8 cellular contexts compared by ENCODE assay signal in genomic region chr3:152196782-152197181, GRCh38.
DNase-seq lines count a peak whose midpoint lies in the region; ATAC-seq and TF ChIP-seq lines count a peak whose summit lies in the region.

No MANE protein-coding gene starts in this region.

- ATAC-seq in GM21526 (IDR thresholded peaks at IDR 0.05; ENCODE audit: low FRiP score, unreplicated experiment): peak; percentile 36

- H3K9me3 Mint-ChIP-seq in CD8-positive, alpha-beta memory T cell: no peaks in the 10 kb centered on the region
- H3K9me3 Mint-ChIP-seq in progenitor cell of endocrine pancreas (ENCODE audit: low read depth) (no peaks in the 10 kb centered on the region), mesothelial cell of epicardium (no peaks in the 10 kb centered on the region)

- H3K36me3 Mint-ChIP-seq in CD8-positive, alpha-beta memory T cell: peaks cover 0 to 8% (median 0%) of the 10 kb centered on the region in 3 donors
- H3K36me3 Mint-ChIP-seq in progenitor cell of endocrine pancreas (ENCODE audit: insufficient read depth) (no peaks in the 10 kb centered on the region), mesothelial cell of epicardium (no peaks in the 10 kb centered on the region)

- H3K27me3 ChIP-seq in CD8-positive, alpha-beta memory T cell (ENCODE audit: insufficient read depth, low read length, poor library complexity, severe bottlenecking): no peaks in the 10 kb centered on the region
- H3K27me3 ChIP-seq in esophagus muscularis mucosa: no peaks in the 10 kb centered on the region

- peaks cover 69% of the 10 kb centered on the region for H3K4me1 ChIP-seq in CD8-positive, alpha-beta memory T cell (ENCODE audit: insufficient read depth, low read length)
- H3K4me1 ChIP-seq in esophagus muscularis mucosa: peaks cover 16 to 57% (median 46%) of the 10 kb centered on the region in 4 donors

- no peaks in the 10 kb centered on the region for H3K9me3 ChIP-seq in CD8-positive, alpha-beta memory T cell (ENCODE audit: low read length)
- H3K9me3 ChIP-seq in KOPT-K1 (ENCODE audit: insufficient read depth, low read length, poor library complexity, severe bottlenecking): no peaks in the 10 kb centered on the region
- H3K9me3 ChIP-seq in esophagus muscularis mucosa: no peaks in the 10 kb centered on the region

- WGBS in esophagus muscularis mucosa: 31% methylated on average over 2 of the region's 2 CpGs

- TF ChIP-seq POLR2A in esophagus muscularis mucosa (IDR thresholded peaks at IDR 0.05; ENCODE audit: low read depth): no peak

- POLR2A ChIA-PET in CD8-positive, alpha-beta memory T cell (lab: Charles Lee): interaction anchor here (0.7 kb wide), 1 partner anchor 47 kb away, joined by 4 read pairs; no protein-coding TSS in a partner anchor

- H3K27ac Mint-ChIP-seq in CD8-positive, alpha-beta memory T cell: peak overlapping the region; percentile 88 to 99 (median 96)
- no peak overlapping the region for H3K27ac Mint-ChIP-seq in progenitor cell of endocrine pancreas
- no peak overlapping the region for H3K27ac Mint-ChIP-seq in mesothelial cell of epicardium

- CTCF ChIA-PET in CD8-positive, alpha-beta memory T cell (lab: Charles Lee): interaction anchor here (1.4 to 4.6 kb wide), 2 partner anchors 13 to 72 kb away, joined by 5 to 25 read pairs; partner anchors contain the start of gene MBNL1

- H3K4me1 Mint-ChIP-seq in CD8-positive, alpha-beta memory T cell: peaks cover 79 to 97% (median 96%) of the 10 kb centered on the region in 3 donors
- peaks cover 17% of the 10 kb centered on the region for H3K4me1 Mint-ChIP-seq in progenitor cell of endocrine pancreas (ENCODE audit: low read depth)
- H3K4me1 Mint-ChIP-seq in mesothelial cell of epicardium: peaks cover 13% of the 10 kb centered on the region

- H3K27me3 Mint-ChIP-seq in CD8-positive, alpha-beta memory T cell: no peaks in the 10 kb centered on the region
- H3K27me3 Mint-ChIP-seq in progenitor cell of endocrine pancreas (no peaks in the 10 kb centered on the region), mesothelial cell of epicardium (ENCODE audit: low read depth) (no peaks in the 10 kb centered on the region)

- H3K27ac ChIP-seq in CD8-positive, alpha-beta memory T cell (ENCODE audit: low read depth, low read length): peak overlapping the region; percentile 63
- H3K27ac ChIP-seq in KOPT-K1 (ENCODE audit: low read depth, low read length, poor library complexity, severe bottlenecking) (peak overlapping the region; percentile 87), esophagus muscularis mucosa (replicated peaks in 1 of 4) (peak overlapping the region; percentile 82 to 84 (median 84))

- no peaks in the 10 kb centered on the region for H3K36me3 ChIP-seq in CD8-positive, alpha-beta memory T cell (ENCODE audit: insufficient read depth, low read length)
- no peaks in the 10 kb centered on the region for H3K36me3 ChIP-seq in KOPT-K1 (ENCODE audit: insufficient read depth, low read length)
- no peaks in the 10 kb centered on the region for H3K36me3 ChIP-seq in esophagus muscularis mucosa

- peak overlapping the region; percentile 42 for H3K4me3 ChIP-seq in CD8-positive, alpha-beta memory T cell (ENCODE audit: low read length)
- peak overlapping the region; percentile 0 to 26 (median 21) for H3K4me3 ChIP-seq in esophagus muscularis mucosa

- intact Hi-C loops in esophagus muscularis mucosa (cut with DNase I): no loop called here

- TF ChIP-seq CTCF in esophagus muscularis mucosa (IDR thresholded peaks at IDR 0.05): no peak
- no peak for TF ChIP-seq CTCF in progenitor cell of endocrine pancreas (IDR thresholded peaks at IDR 0.05; ENCODE audit: unreplicated experiment)
- TF ChIP-seq CTCF in mesothelial cell of epicardium (IDR thresholded peaks at IDR 0.05; ENCODE audit: unreplicated experiment): no peak

- DNase-seq in CD8-positive, alpha-beta memory T cell: no peak
- DNase-seq in esophagus muscularis mucosa (ENCODE audit: extremely low spot score) (no peak), germinal center (ENCODE audit: low spot score) (no peak), progenitor cell of endocrine pancreas (ENCODE audit: low spot score, unreplicated experiment) (no peak), mesothelial cell of epicardium (ENCODE audit: low spot score in 2 of 2, unreplicated experiment in 2 of 2) (no peak), superior temporal gyrus (ENCODE audit: extremely low spot score) (no peak)

- no peak for TF ChIP-seq EP300 in esophagus muscularis mucosa (IDR thresholded peaks at IDR 0.05)

- H3K4me3 Mint-ChIP-seq in CD8-positive, alpha-beta memory T cell: peak overlapping the region; percentile 72 to 91 (median 85)
- H3K4me3 Mint-ChIP-seq in progenitor cell of endocrine pancreas (ENCODE audit: low read depth) (no peak overlapping the region), mesothelial cell of epicardium (no peak overlapping the region)

Comparison
In these comparisons a context has a peak if more than half of its experiments do, and no peak if none do; other contexts are left out.
1. H3K27ac Mint-ChIP-seq: peak in CD8-positive, alpha-beta memory T cell (8 of 8); none in progenitor cell of endocrine pancreas (single experiment) and mesothelial cell of epicardium (single experiment).
2. H3K4me3 Mint-ChIP-seq: peak in CD8-positive, alpha-beta memory T cell (7 of 7); none in progenitor cell of endocrine pancreas (single experiment) and mesothelial cell of epicardium (single experiment).
3. Peak in every context shown above with its lines, with median percentiles within 50 percentile points of each other: H3K27ac ChIP-seq.